In genomic region chr7:29265208-29265923, GRCh38 we compare ENCODE assay signal across 13 cellular contexts.
DNase-seq lines count a peak whose midpoint lies in the region; ATAC-seq, FAIRE-seq and TF ChIP-seq lines count a peak whose summit lies in the region.
"Had no signal": no experiment of that assay in that cellular context is flagged by ENCODE, and none has a peak within 500 bp of the region (broad histone marks: within the 10 kb centered on the region; RNA-seq: fewer than 3 reads in every experiment).

No MANE protein-coding gene starts in this region.

- H3K4me1 ChIP-seq in body of pancreas (peaks cover 44% of the 10 kb centered on the region), left lung (no peaks in the 10 kb centered on the region)

- no peak for FAIRE-seq in D721Med (lab: Jason Lieb, UNC)

- H3K27me3 ChIP-seq in body of pancreas (no peaks in the 10 kb centered on the region), left lung (no peaks in the 10 kb centered on the region)

- TF ChIP-seq CTCF in body of pancreas (IDR thresholded peaks at IDR 0.05) = no peak
- TF ChIP-seq CTCF in left lung (IDR thresholded peaks at IDR 0.05) = no peak
- no peak for TF ChIP-seq CTCF in D721Med (IDR thresholded peaks at IDR 0.05; ENCODE audit: insufficient read depth, missing control alignments)

- DNase-seq in CD1c-positive myeloid dendritic cell (ENCODE audit: extremely low spot score) (peak; percentile 65), HS-5 (ENCODE audit: low read depth) (peak; percentile 33), body of pancreas (peak in 3 of 4 donors; percentile 32 to 41 (median 39)), left lung (no peak), LoVo (ENCODE audit: low spot score) (no peak), D721Med (ENCODE audit: insufficient read length, low spot score) (no peak), hypothalamus (lab: John Stamatoyannopoulos, UW) (no peak)
- DNase-seq: activated gamma-delta T cell treated with Interleukin-2 at 50 U/mL for 16 hours, DND-41, midbrain, NCI-H69, T-helper 9 cell had no signal

- H3K36me3 ChIP-seq in body of pancreas (replicated peaks in 1 of 2; ENCODE audit: insufficient read depth in 1 of 2, low read depth in 2 of 2) (no peaks in the 10 kb centered on the region), left lung (no peaks in the 10 kb centered on the region)

- intact Hi-C loops in body of pancreas (cut with DNase I) = no loop called here
- intact Hi-C loops in left lung (cut with DNase I) = no loop called here

- ATAC-seq in body of pancreas (no peak), left lung (peak; percentile 56), HG03442 (IDR thresholded peaks at IDR 0.05; ENCODE audit: unreplicated experiment) (no peak)

- H3K4me3 ChIP-seq in body of pancreas (no peak overlapping the region), left lung (no peak overlapping the region)

- no peak for TF ChIP-seq POLR2A in body of pancreas (IDR thresholded peaks at IDR 0.05)

- 65 to 86% methylated on average over 6 of the region's 6 CpGs for WGBS in body of pancreas, 2 donors

- H3K9me3 ChIP-seq in body of pancreas = no peaks in the 10 kb centered on the region
- H3K9me3 ChIP-seq in left lung = no peaks in the 10 kb centered on the region

- H3K27ac ChIP-seq in body of pancreas (peak overlapping the region in 3 of 4 donors; percentile 4 to 29 (median 6)), left lung (no peak overlapping the region)

Comparison
In these comparisons a context has a peak if more than half of its experiments do, and no peak if none do; other contexts are left out.
1. DNase-seq: peak in CD1c-positive myeloid dendritic cell (single experiment), HS-5 (single experiment) and body of pancreas (3 of 4); none in left lung (0 of 2), LoVo (single experiment), D721Med (single experiment) and hypothalamus (0 of 51).
2. H3K27ac ChIP-seq: peak in body of pancreas (3 of 4); none in left lung (0 of 2).